In genomic region chr1:32073387-32074229, GRCh38 we compare ENCODE assay signal across 8 cellular contexts. TPM values are rescaled to one million over a fixed set of nuclear protein-coding genes. Genes with fewer than 3 reads are reported as not detected.
DNase-seq lines count a peak whose midpoint lies in the region; ATAC-seq and TF ChIP-seq lines count a peak whose summit lies in the region.

No MANE protein-coding gene starts in this region.

- H3F3A ChIP-seq in GM23338 (replicated peaks; ENCODE audit: low read depth), result peaks cover 9% of the 10 kb centered on the region; the same call in 1 of the 2 replicates

- H3K4me2 ChIP-seq in GM23338, result peak overlapping the region; percentile 85

- no peak overlapping the region for H2AFZ ChIP-seq in GM23338

- peak overlapping the region; percentile 79 for H3K4me3 Mint-ChIP-seq in GM23338
- peak overlapping the region; percentile 87 for H3K4me3 Mint-ChIP-seq in activated T-helper 2 cell treated with anti-CD3 and anti-CD28 coated beads, Interferon-gamma antibody, Interleukin-2, Interleukin-4, amounts not matched to agents 10 μg/mL and 5 μg/mL and 100 μg/mL, durations not matched to agents 14 hours and 24 hours and 36 hours (ENCODE audit: low read depth)

- H3K9me3 Mint-ChIP-seq in GM23338, result 0 out of 3 replicates have a peak, but pooled peaks cover 2% of the 10 kb centered on the region
- H3K9me3 Mint-ChIP-seq in activated T-helper 2 cell treated with anti-CD3 and anti-CD28 coated beads, Interferon-gamma antibody, Interleukin-2, Interleukin-4, amounts not matched to agents 10 μg/mL and 5 μg/mL and 100 μg/mL, durations not matched to agents 14 hours and 24 hours and 36 hours, result no peaks in the 10 kb centered on the region

- peaks cover 13% of the 10 kb centered on the region for H3K79me2 ChIP-seq in GM23338 (replicated peaks; ENCODE audit: insufficient read depth)

- H3K9me2 ChIP-seq in GM23338 (ENCODE audit: insufficient read depth), result no peaks in the 10 kb centered on the region

- H4K20me1 ChIP-seq in GM23338 (replicated peaks; ENCODE audit: insufficient read depth), result peaks cover 11% of the 10 kb centered on the region

- TF ChIP-seq CTCF in AG10803 (conservative IDR thresholded peaks at IDR 0.05; ENCODE audit: low read length) (peak; percentile 32; the same call in 1 of the 2 replicates), GM23338 (conservative IDR thresholded peaks at IDR 0.05; ENCODE audit: low read depth in 2 of 2) (no peak; a peak in 1 of 4 replicates)

- peak overlapping the region; percentile 96 for H3K27ac Mint-ChIP-seq in GM23338
- peak overlapping the region; percentile 85 for H3K27ac Mint-ChIP-seq in activated T-helper 2 cell treated with anti-CD3 and anti-CD28 coated beads, Interferon-gamma antibody, Interleukin-2, Interleukin-4, amounts not matched to agents 10 μg/mL and 5 μg/mL and 100 μg/mL, durations not matched to agents 14 hours and 24 hours and 36 hours

- ATAC-seq in GM23338, result peak; percentile 77
- no peak for ATAC-seq in GM21717 (IDR thresholded peaks at IDR 0.05; ENCODE audit: unreplicated experiment)
- no peak for ATAC-seq in GM18520 (IDR thresholded peaks at IDR 0.05; ENCODE audit: unreplicated experiment)

- H3K27me3 ChIP-seq in GM23338 (ENCODE audit: insufficient read depth) (no peaks in the 10 kb centered on the region), iPS-18a (ENCODE audit: control insufficient read depth, insufficient read depth, low read length) (no peaks in the 10 kb centered on the region)

- peaks cover 31% of the 10 kb centered on the region for H3K36me3 Mint-ChIP-seq in GM23338 (ENCODE audit: low read depth)
- peaks cover 34% of the 10 kb centered on the region for H3K36me3 Mint-ChIP-seq in activated T-helper 2 cell treated with anti-CD3 and anti-CD28 coated beads, Interferon-gamma antibody, Interleukin-2, Interleukin-4, amounts not matched to agents 10 μg/mL and 5 μg/mL and 100 μg/mL, durations not matched to agents 14 hours and 24 hours and 36 hours (ENCODE audit: low read depth)

- peaks cover 10% of the 10 kb centered on the region for H3K4me1 ChIP-seq in GM23338 (ENCODE audit: insufficient read depth)
- peaks cover 14% of the 10 kb centered on the region for H3K4me1 ChIP-seq in iPS-18a (ENCODE audit: control insufficient read depth, low read depth, low read length)

- DNase-seq in AG10803 (ENCODE audit: low read depth), result no peak
- peak; percentile 99 for DNase-seq in GM23338 (ENCODE audit: low spot score)
- no peak for DNase-seq in activated T-helper 2 cell treated with anti-CD3 and anti-CD28 coated beads, Interferon-gamma antibody, Interleukin-2, Interleukin-4, amounts not matched to agents 10 μg/mL and 5 μg/mL and 100 μg/mL, durations not matched to agents 14 hours and 24 hours and 36 hours (ENCODE audit: low spot score)
- DNase-seq in substantia nigra (lab: John Stamatoyannopoulos, UW), result peak in 1 of 49 donors; percentile 26
- no peak for DNase-seq in NCI-H1105 (lab: John Stamatoyannopoulos, UW)

- H3K36me3 ChIP-seq in GM23338 (ENCODE audit: insufficient read depth) (peaks cover 4% of the 10 kb centered on the region; the same call in 1 of the 2 replicates), iPS-18a (ENCODE audit: control insufficient read depth, low read depth, low read length) (peaks cover 30% of the 10 kb centered on the region)

- H3K4me3 ChIP-seq in AG10803 (ENCODE audit: low read length) (peak overlapping the region; percentile 92), GM23338 (peak overlapping the region; percentile 88), iPS-18a (ENCODE audit: low read length) (peak overlapping the region; percentile 79)

- peaks cover 21% of the 10 kb centered on the region for H3K4me1 Mint-ChIP-seq in GM23338
- peaks cover 32% of the 10 kb centered on the region for H3K4me1 Mint-ChIP-seq in activated T-helper 2 cell treated with anti-CD3 and anti-CD28 coated beads, Interferon-gamma antibody, Interleukin-2, Interleukin-4, amounts not matched to agents 10 μg/mL and 5 μg/mL and 100 μg/mL, durations not matched to agents 14 hours and 24 hours and 36 hours (ENCODE audit: low read depth)

- peaks cover 21% of the 10 kb centered on the region for H3K27me3 Mint-ChIP-seq in GM23338 (ENCODE audit: insufficient read depth, low read depth, poor library complexity)
- no peaks in the 10 kb centered on the region for H3K27me3 Mint-ChIP-seq in activated T-helper 2 cell treated with anti-CD3 and anti-CD28 coated beads, Interferon-gamma antibody, Interleukin-2, Interleukin-4, amounts not matched to agents 10 μg/mL and 5 μg/mL and 100 μg/mL, durations not matched to agents 14 hours and 24 hours and 36 hours (ENCODE audit: low read depth)

- H3K27ac ChIP-seq in GM23338 (ENCODE audit: low read depth) (no peak overlapping the region), iPS-18a (ENCODE audit: low read length) (no peak overlapping the region), substantia nigra (ENCODE audit: low read depth, low read length, poor library complexity, severe bottlenecking) (peak overlapping the region; percentile 96)

- H3K9me3 ChIP-seq in iPS-18a (ENCODE audit: control insufficient read depth, low read depth, low read length), result no peaks in the 10 kb centered on the region

- H3K9ac ChIP-seq in iPS-18a (ENCODE audit: low read length), result no peak overlapping the region

- intact Hi-C loops in activated T-helper 2 cell treated with anti-CD3 and anti-CD28 coated beads, Interferon-gamma antibody, Interleukin-2, Interleukin-4, amounts not matched to agents 10 μg/mL and 5 μg/mL and 100 μg/mL, durations not matched to agents 14 hours and 24 hours and 36 hours (cut with micrococcal nuclease), result loop anchor here (2.0 to 10.0 kb wide), 3 partner anchors 107 to 963 kb away; partner anchors contain the start of genes AK2 and PEF1

TF ChIP-seq in GM23338, 12 proteins besides CTCF, POLR2A, EP300 and RAD21 (continues in another document):
- no peak for TF ChIP-seq REST (IDR thresholded peaks at IDR 0.05; ENCODE audit: unreplicated experiment)

RNA-seq across cellular contexts. Expression of gene TMEM39B, which starts 0.9 kb away (rescaled TPM):
- 9.7 and 10.1 TPM in 2 replicates for total RNA-seq in GM23338 (2014; rRNA removed; shearing (Covaris generic))
- polyA plus RNA-seq in GM23338 (2016; fragmentation: Nextera tagmentation; extraction: Ambion mirVana), result 17.8 and 18.3 TPM in 2 replicates
- 32.5 and 34.5 TPM in 2 replicates for total RNA-seq in activated T-helper 2 cell treated with anti-CD3 and anti-CD28 coated beads, Interferon-gamma antibody, Interleukin-2, Interleukin-4, amounts not matched to agents 10 μg/mL and 5 μg/mL and 100 μg/mL, durations not matched to agents 14 hours and 24 hours and 36 hours

RNA-seq across cellular contexts. Expression of gene KPNA6, which starts 34.2 kb away (rescaled TPM):
- total RNA-seq in GM23338 (2014; rRNA removed; shearing (Covaris generic)), result 69.7 and 72.2 TPM in 2 replicates
- polyA plus RNA-seq in GM23338 (2016; fragmentation: Nextera tagmentation; extraction: Ambion mirVana), result 27.5 and 28.6 TPM in 2 replicates
- 81.2 and 84.0 TPM in 2 replicates for total RNA-seq in activated T-helper 2 cell treated with anti-CD3 and anti-CD28 coated beads, Interferon-gamma antibody, Interleukin-2, Interleukin-4, amounts not matched to agents 10 μg/mL and 5 μg/mL and 100 μg/mL, durations not matched to agents 14 hours and 24 hours and 36 hours

RNA-seq across cellular contexts. Expression of gene KHDRBS1, which starts 59.9 kb away (rescaled TPM):
- total RNA-seq in GM23338 (2014; rRNA removed; shearing (Covaris generic)), result 251 and 263 TPM in 2 replicates
- polyA plus RNA-seq in GM23338 (2016; fragmentation: Nextera tagmentation; extraction: Ambion mirVana), result 184 and 191 TPM in 2 replicates
- 177 and 178 TPM in 2 replicates for total RNA-seq in activated T-helper 2 cell treated with anti-CD3 and anti-CD28 coated beads, Interferon-gamma antibody, Interleukin-2, Interleukin-4, amounts not matched to agents 10 μg/mL and 5 μg/mL and 100 μg/mL, durations not matched to agents 14 hours and 24 hours and 36 hours
